In the genomic region with DNA sequence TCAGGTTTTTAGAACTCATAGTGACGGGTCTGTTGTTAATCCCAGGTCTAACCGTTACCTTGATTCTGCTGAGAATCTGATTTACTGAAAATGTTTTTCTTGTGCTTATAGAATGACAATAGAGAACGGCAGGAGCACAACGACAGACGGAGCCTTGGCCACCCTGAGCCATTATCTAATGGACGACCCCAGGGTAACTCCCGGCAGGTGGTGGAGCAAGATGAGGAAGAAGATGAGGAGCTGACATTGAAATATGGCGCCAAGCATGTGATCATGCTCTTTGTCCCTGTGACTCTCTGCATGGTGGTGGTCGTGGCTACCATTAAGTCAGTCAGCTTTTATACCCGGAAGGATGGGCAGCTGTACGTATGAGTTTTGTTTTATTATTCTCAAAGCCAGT, we compare ENCODE assay signal across 30 cellular contexts. TPM values are rescaled to one million over a fixed set of nuclear protein-coding genes. Genes with fewer than 3 reads are reported as not detected.
A peak's percentile ranks its signal among the peaks of the same experiment; 100 is the strongest.
DNase-seq lines count a peak whose midpoint lies in the region; ATAC-seq, FAIRE-seq and TF ChIP-seq lines count a peak whose summit lies in the region.
"Had no signal": no experiment of that assay in that cellular context is flagged by ENCODE, and none has a peak within 500 bp of the region (broad histone marks: within the 10 kb centered on the region; RNA-seq: fewer than 3 reads in every experiment).

No MANE protein-coding gene starts in this region.

- peak overlapping the region; percentile 44 for H3K27ac Mint-ChIP-seq in activated CD8-positive, alpha-beta T cell treated with anti-CD3 and anti-CD28 coated beads, Interleukin-2, amount 10 ng/mL, durations not matched to agents 7 days and 5 days
- no peak overlapping the region for H3K27ac Mint-ChIP-seq in activated CD8-positive, alpha-beta T cell treated with anti-CD3 and anti-CD28 coated beads for 36 hours
- peak overlapping the region in 4 of 5 experiments; percentile 5 to 54 (median 10) for H3K27ac Mint-ChIP-seq in brain

- DNase-seq in activated CD8-positive, alpha-beta T cell treated with anti-CD3 and anti-CD28 coated beads, Interleukin-2, amount 10 ng/mL, durations not matched to agents 7 days and 5 days: no peak
- DNase-seq in activated CD8-positive, alpha-beta T cell treated with anti-CD3 and anti-CD28 coated beads for 36 hours: no peak
- DNase-seq in iPS DF 4.7 (ENCODE audit: extremely low read depth, low spot score): peak; percentile 11
- DNase-seq in urothelium cell line (ENCODE audit: low spot score): no peak
- no peak for DNase-seq in HUDEP-2 (lab: John Stamatoyannopoulos, UW; ENCODE audit: unreplicated experiment in 76 of 76)
- DNase-seq in MM.1S: no peak
- DNase-seq: 8988T; C1 segment of cervical spinal cord; Calu3; CD8-positive, alpha-beta memory T cell; DMS153; MG63; NCI-H1092 treated with DMSO at 0.1 percent for 48 hours; NCI-H1436 treated with DMSO at 0.1 percent for 48 hours; NCI-H2029 treated with DMSO at 0.1 percent for 48 hours; NCI-H226; NCI-H510A treated with DMSO at 0.1 percent for 48 hours; NCI-H774; NK-92 treated with Interleukin-12 subunit alpha and Interleukin-12 subunit beta, amount 100 ng/mL, for 24 hours; SHP77 treated with DMSO at 0.1 percent for 48 hours had no signal

- no peak for TF ChIP-seq CTCF in activated CD8-positive, alpha-beta T cell treated with anti-CD3 and anti-CD28 coated beads for 36 hours (IDR thresholded peaks at IDR 0.05)
- TF ChIP-seq CTCF in brain (conservative IDR thresholded peaks at IDR 0.05) (no peak), MM.1S (IDR thresholded peaks at IDR 0.05; ENCODE audit: low read length) (no peak)

- no peak overlapping the region for H3K4me3 ChIP-seq in MM.1S (ENCODE audit: low read length)
- H3K4me3 ChIP-seq: K562, MG63, SK-N-MC had no signal

- no peaks in the 10 kb centered on the region for H3K9me3 Mint-ChIP-seq in activated CD8-positive, alpha-beta T cell treated with anti-CD3 and anti-CD28 coated beads, Interleukin-2, amount 10 ng/mL, durations not matched to agents 7 days and 5 days (ENCODE audit: insufficient read depth)
- H3K9me3 Mint-ChIP-seq in activated CD8-positive, alpha-beta T cell treated with anti-CD3 and anti-CD28 coated beads for 36 hours: no peaks in the 10 kb centered on the region
- no peaks in the 10 kb centered on the region for H3K9me3 Mint-ChIP-seq in brain
- H3K9me3 Mint-ChIP-seq: CD8-positive, alpha-beta memory T cell had no signal

- H3K4me1 ChIP-seq in MM.1S (ENCODE audit: low read length): no peaks in the 10 kb centered on the region

- no peaks in the 10 kb centered on the region for H3K79me2 ChIP-seq in MM.1S (ENCODE audit: low read length)

- intact Hi-C loops in activated CD8-positive, alpha-beta T cell treated with anti-CD3 and anti-CD28 coated beads for 36 hours (cut with micrococcal nuclease): no loop called here

- H3K4me3 Mint-ChIP-seq in activated CD8-positive, alpha-beta T cell treated with anti-CD3 and anti-CD28 coated beads, Interleukin-2, amount 10 ng/mL, durations not matched to agents 7 days and 5 days: no peak overlapping the region
- no peak overlapping the region for H3K4me3 Mint-ChIP-seq in activated CD8-positive, alpha-beta T cell treated with anti-CD3 and anti-CD28 coated beads for 36 hours
- H3K4me3 Mint-ChIP-seq in brain: no peak overlapping the region

- CTCF ChIA-PET in activated CD8-positive, alpha-beta T cell treated with anti-CD3 and anti-CD28 coated beads, Interleukin-2, amount 10 ng/mL, durations not matched to agents 7 days and 5 days (lab: Charles Lee): no interaction called here
- CTCF ChIA-PET in activated CD8-positive, alpha-beta T cell treated with anti-CD3 and anti-CD28 coated beads for 36 hours (lab: Charles Lee): no interaction called here

- H3K36me3 Mint-ChIP-seq in activated CD8-positive, alpha-beta T cell treated with anti-CD3 and anti-CD28 coated beads, Interleukin-2, amount 10 ng/mL, durations not matched to agents 7 days and 5 days (ENCODE audit: low read depth): peaks cover 39% of the 10 kb centered on the region
- H3K36me3 Mint-ChIP-seq in activated CD8-positive, alpha-beta T cell treated with anti-CD3 and anti-CD28 coated beads for 36 hours (ENCODE audit: low read depth): peaks cover 23% of the 10 kb centered on the region
- peaks cover 55% of the 10 kb centered on the region for H3K36me3 Mint-ChIP-seq in brain

- H3K4me2 ChIP-seq in MM.1S (ENCODE audit: low read depth, low read length): no peak overlapping the region

- no peaks in the 10 kb centered on the region for H3K27me3 Mint-ChIP-seq in activated CD8-positive, alpha-beta T cell treated with anti-CD3 and anti-CD28 coated beads, Interleukin-2, amount 10 ng/mL, durations not matched to agents 7 days and 5 days (ENCODE audit: low read depth)
- no peaks in the 10 kb centered on the region for H3K27me3 Mint-ChIP-seq in activated CD8-positive, alpha-beta T cell treated with anti-CD3 and anti-CD28 coated beads for 36 hours
- H3K27me3 Mint-ChIP-seq in brain: peaks cover 3% of the 10 kb centered on the region
- H3K27me3 Mint-ChIP-seq: CD8-positive, alpha-beta memory T cell had no signal

- H3K36me3 ChIP-seq in MM.1S (replicated peaks; ENCODE audit: insufficient read depth, low read length): no peaks in the 10 kb centered on the region

- H3K9me3 ChIP-seq in MM.1S (replicated peaks; ENCODE audit: insufficient read depth, low read length): no peaks in the 10 kb centered on the region
- H3K9me3 ChIP-seq: MG63 had no signal

- no peak overlapping the region for H3K27ac ChIP-seq in MM.1S (ENCODE audit: low read length)
- H3K27ac ChIP-seq: RWPE1, SK-N-MC had no signal

- no peaks in the 10 kb centered on the region for H3F3A ChIP-seq in MM.1S (ENCODE audit: insufficient read depth, low read length)

- POLR2A ChIA-PET in activated CD8-positive, alpha-beta T cell treated with anti-CD3 and anti-CD28 coated beads, Interleukin-2, amount 10 ng/mL, durations not matched to agents 7 days and 5 days (lab: Charles Lee): no interaction called here
- POLR2A ChIA-PET in activated CD8-positive, alpha-beta T cell treated with anti-CD3 and anti-CD28 coated beads for 36 hours (lab: Charles Lee): no interaction called here

- H3K4me1 Mint-ChIP-seq in activated CD8-positive, alpha-beta T cell treated with anti-CD3 and anti-CD28 coated beads, Interleukin-2, amount 10 ng/mL, durations not matched to agents 7 days and 5 days (ENCODE audit: low read depth): peaks cover 3% of the 10 kb centered on the region
- peaks cover 4% of the 10 kb centered on the region for H3K4me1 Mint-ChIP-seq in activated CD8-positive, alpha-beta T cell treated with anti-CD3 and anti-CD28 coated beads for 36 hours (ENCODE audit: low read depth)
- peaks cover 15% of the 10 kb centered on the region for H3K4me1 Mint-ChIP-seq in brain

- no peak for ATAC-seq in activated CD8-positive, alpha-beta T cell treated with anti-CD3 and anti-CD28 coated beads, Interleukin-2, amount 10 ng/mL, durations not matched to agents 7 days and 5 days
- ATAC-seq in activated CD8-positive, alpha-beta T cell treated with anti-CD3 and anti-CD28 coated beads for 36 hours: no peak
- ATAC-seq in HG02973 (IDR thresholded peaks at IDR 0.05; ENCODE audit: unreplicated experiment): no peak
- ATAC-seq: HepG2, K562 had no signal

- no peaks in the 10 kb centered on the region for H3K27me3 ChIP-seq in MM.1S (replicated peaks; ENCODE audit: insufficient read depth, low read length)
- H3K27me3 ChIP-seq: MG63 had no signal

- no peak overlapping the region for H3K9ac ChIP-seq in MM.1S (ENCODE audit: low read length)

- H3K9me2 ChIP-seq in MM.1S (replicated peaks; ENCODE audit: insufficient read depth, low read length): no peaks in the 10 kb centered on the region

- no peak overlapping the region for H2AFZ ChIP-seq in MM.1S (ENCODE audit: low read length)

- no peaks in the 10 kb centered on the region for H4K20me1 ChIP-seq in MM.1S (ENCODE audit: insufficient read depth, low read length)

- peak; percentile 71 for FAIRE-seq in urothelium cell line (lab: Jason Lieb, UNC)
- FAIRE-seq: G401.6, GM12892, GM18507, H54, HepG2, K562 had no signal

RNA-seq across cellular contexts. Expression of a gene that starts 34.4 kb away (rescaled TPM):
- 10 to 100 TPM; 33.0 to 33.7 TPM for total RNA-seq in activated CD8-positive, alpha-beta T cell treated with anti-CD3 and anti-CD28 coated beads, Interleukin-2, amount 10 ng/mL, durations not matched to agents 7 days and 5 days
- 10 to 100 TPM; 23.1 to 23.2 TPM for total RNA-seq in activated CD8-positive, alpha-beta T cell treated with anti-CD3 and anti-CD28 coated beads for 36 hours
- 58.5 TPM for polyA plus RNA-seq in brain (ENCODE audit: insufficient read depth, low read depth, low replicate concordance)
